Comparison of ENCODE assay signal across 20 cellular contexts in genomic region chr9:137556069-137556838, GRCh38. TPM values are rescaled to one million over a fixed set of nuclear protein-coding genes. Genes with fewer than 3 reads are reported as not detected.
DNase-seq lines count a peak whose midpoint lies in the region; ATAC-seq, FAIRE-seq and TF ChIP-seq lines count a peak whose summit lies in the region.
"Had no signal": no experiment of that assay in that cellular context is flagged by ENCODE, and none has a peak within 500 bp of the region (broad histone marks: within the 10 kb centered on the region; RNA-seq: fewer than 3 reads in every experiment).

No MANE protein-coding gene starts in this region.

- H3K4me1 ChIP-seq in astrocyte (ENCODE audit: insufficient read depth, low read length) (peaks cover 12% of the 10 kb centered on the region), rectal smooth muscle tissue (ENCODE audit: control insufficient read depth, insufficient read depth, low read length) (peaks cover 10% of the 10 kb centered on the region)
- H3K4me1 ChIP-seq: foreskin keratinocyte had no signal

- no peak for FAIRE-seq in astrocyte (lab: Jason Lieb, UNC)

- no peak overlapping the region for H3K4me2 ChIP-seq in astrocyte (ENCODE audit: low read length)

- H3K36me3 ChIP-seq in astrocyte (ENCODE audit: insufficient read depth, low read length) (peaks cover 21% of the 10 kb centered on the region), rectal smooth muscle tissue (ENCODE audit: control insufficient read depth, insufficient read depth, low read length) (no peaks in the 10 kb centered on the region)

- H3K9me3 Mint-ChIP-seq in astrocyte (ENCODE audit: unreplicated experiment) (no peaks in the 10 kb centered on the region), CD14-positive monocyte (peaks cover 0 to 5% (median under 1%) of the 10 kb centered on the region in 7 donors)
- H3K9me3 Mint-ChIP-seq: IgD-negative memory B cell; T-helper 2 cell treated with Interferon-gamma antibody and Interleukin-4, amounts not matched to agents 5 μg/mL and 100 μg/mL, for 36 hours had no signal

- peaks cover 17% of the 10 kb centered on the region for H3K79me2 ChIP-seq in astrocyte (ENCODE audit: insufficient read depth, low read length)

- H3K4me3 ChIP-seq in LNCaP clone FGC (ENCODE audit: low read depth, low read length) (peak overlapping the region; percentile 26; the same call in 1 of the 2 replicates), astrocyte (ENCODE audit: insufficient read depth, low read depth, low read length) (no peak overlapping the region), rectal smooth muscle tissue (ENCODE audit: low read length) (no peak overlapping the region)
- H3K4me3 ChIP-seq: tibial nerve had no signal

- H4K20me1 ChIP-seq in astrocyte (ENCODE audit: insufficient read depth, low read length): peaks cover 45% of the 10 kb centered on the region

- peak overlapping the region; percentile 42 for H3K4me3 Mint-ChIP-seq in astrocyte (ENCODE audit: unreplicated experiment)
- no peak overlapping the region for H3K4me3 Mint-ChIP-seq in CD14-positive monocyte
- H3K4me3 Mint-ChIP-seq: T-helper 2 cell treated with Interferon-gamma antibody and Interleukin-4, amounts not matched to agents 5 μg/mL and 100 μg/mL, for 36 hours had no signal

- TF ChIP-seq CTCF in LNCaP clone FGC (IDR thresholded peaks at IDR 0.05; ENCODE audit: control insufficient read depth, extremely low read depth, insufficient read depth) (no peak), astrocyte (IDR thresholded peaks at IDR 0.05; ENCODE audit: insufficient read depth, low read depth, low read length) (no peak), CD14-positive monocyte (IDR thresholded peaks at IDR 0.05) (no peak)

- no peaks in the 10 kb centered on the region for H3K27me3 Mint-ChIP-seq in astrocyte (ENCODE audit: low read depth, unreplicated experiment)
- peaks cover 0 to 1% (median 0%) of the 10 kb centered on the region in 3 donors for H3K27me3 Mint-ChIP-seq in CD14-positive monocyte (ENCODE audit: low read depth in 3 of 3)
- H3K27me3 Mint-ChIP-seq: IgD-negative memory B cell had no signal

- H3K27ac Mint-ChIP-seq in astrocyte (ENCODE audit: unreplicated experiment) (no peak overlapping the region), CD14-positive monocyte (peak overlapping the region in 1 of 7 donors; percentile 20)
- H3K27ac Mint-ChIP-seq: T-helper 2 cell treated with Interferon-gamma antibody and Interleukin-4, amounts not matched to agents 5 μg/mL and 100 μg/mL, for 36 hours had no signal

- H2AFZ ChIP-seq in astrocyte (ENCODE audit: low read depth, low read length): no peak overlapping the region

- H3K4me1 Mint-ChIP-seq in astrocyte (ENCODE audit: low read depth, unreplicated experiment) (peaks cover 10% of the 10 kb centered on the region), CD14-positive monocyte (peaks cover 6% of the 10 kb centered on the region)

- H3K36me3 Mint-ChIP-seq in astrocyte (ENCODE audit: low read depth, unreplicated experiment) (peaks cover 20% of the 10 kb centered on the region), CD14-positive monocyte (peaks cover 35 to 68% of the 10 kb centered on the region in 2 donors)

- H3K9me3 ChIP-seq in astrocyte (ENCODE audit: insufficient read depth, low read depth, low read length): no peaks in the 10 kb centered on the region
- H3K9me3 ChIP-seq: tibial nerve had no signal

- peak overlapping the region; percentile 14 for H3K9ac ChIP-seq in astrocyte (ENCODE audit: low read length)
- H3K9ac ChIP-seq in rectal smooth muscle tissue (ENCODE audit: low read length): no peak overlapping the region

- ATAC-seq in left ventricle myocardium superior (peak; percentile 7), GM18520 (IDR thresholded peaks at IDR 0.05; ENCODE audit: unreplicated experiment) (no peak)
- ATAC-seq: foreskin keratinocyte had no signal

- no peak overlapping the region for H3K27ac ChIP-seq in astrocyte (ENCODE audit: low read depth, low read length)
- H3K27ac ChIP-seq in rectal smooth muscle tissue (ENCODE audit: low read depth, low read length): peak overlapping the region; percentile 43
- H3K27ac ChIP-seq: brain microvascular endothelial cell, foreskin keratinocyte, tibial nerve had no signal

- DNase-seq in LNCaP clone FGC (ENCODE audit: low read depth): peak; percentile 87
- DNase-seq in astrocyte (ENCODE audit: low read depth): peak; percentile 60
- no peak for DNase-seq in left ventricle myocardium superior
- no peak for DNase-seq in AG08395 (ENCODE audit: low spot score)
- no peak for DNase-seq in superior temporal gyrus (ENCODE audit: extremely low spot score)
- no peak for DNase-seq in CD14-positive monocyte (ENCODE audit: low spot score)
- DNase-seq: activated CD4-positive, alpha-beta T cell treated with anti-CD3 and anti-CD28 coated beads for 1 hour; activated gamma-delta T cell treated with Interleukin-2 at 50 U/mL for 16 hours; brain microvascular endothelial cell; effector CD4-positive, alpha-beta T cell; foreskin keratinocyte; NCI-H1092 treated with DMSO at 0.1 percent for 48 hours; NCI-H2171 treated with DMSO at 0.1 percent for 48 hours; SHP77 treated with DMSO at 0.1 percent for 48 hours; stimulated activated CD4-positive, alpha-beta T cell treated with anti-CD3 and anti-CD28 coated beads, Interleukin-4, amount 100 ng/mL, for 24 hours had no signal

- intact Hi-C loops in left ventricle myocardium superior (cut with micrococcal nuclease): no loop called here
- intact Hi-C loops in CD14-positive monocyte (cut with micrococcal nuclease): loop anchor here in 1 of 2 donors (10.0 kb wide), 1 partner anchor 49 kb away; the partner anchor contains the start of gene ARRDC1

- no peaks in the 10 kb centered on the region for H3K27me3 ChIP-seq in astrocyte (ENCODE audit: insufficient read depth, low read length)
- no peaks in the 10 kb centered on the region for H3K27me3 ChIP-seq in rectal smooth muscle tissue (ENCODE audit: control insufficient read depth, insufficient read depth, low read length)
- H3K27me3 ChIP-seq: brain microvascular endothelial cell, foreskin keratinocyte, tibial nerve had no signal

RNA-seq across cellular contexts. Expression of gene MRPL41, which starts 4.6 kb away (rescaled TPM):
- total RNA-seq in astrocyte (58.6 and 62.9 TPM in 2 replicates), left ventricle myocardium superior (228 TPM)
- polyA plus RNA-seq in CD14-positive monocyte: 10 to 100 TPM; 33.2 to 49.4 TPM

RNA-seq across cellular contexts. Expression of gene PNPLA7, which starts 6.1 kb away (rescaled TPM):
- total RNA-seq in astrocyte (2.6 and 2.9 TPM in 2 replicates), left ventricle myocardium superior (10.7 TPM)
- under 1 TPM; 0.10 to 0.14 TPM for polyA plus RNA-seq in CD14-positive monocyte

RNA-seq across cellular contexts. Expression of gene DPH7, which starts 22.5 kb away (rescaled TPM):
- total RNA-seq in astrocyte: 34.4 and 35.4 TPM in 2 replicates
- total RNA-seq in left ventricle myocardium superior: 21.8 TPM
- polyA plus RNA-seq in CD14-positive monocyte: 10 to 100 TPM; 13.1 to 14.2 TPM

RNA-seq across cellular contexts. Expression of gene ZMYND19, which starts 34.1 kb away (rescaled TPM):
- 31.1 and 34.0 TPM in 2 replicates for total RNA-seq in astrocyte
- 11.6 TPM for total RNA-seq in left ventricle myocardium superior
- 1 to 10 TPM; 1.9 to 4.5 TPM for polyA plus RNA-seq in CD14-positive monocyte

RNA-seq across cellular contexts. Expression of gene ARRDC1, which starts 49.2 kb away (rescaled TPM):
- total RNA-seq in astrocyte (13.9 and 14.2 TPM in 2 replicates), left ventricle myocardium superior (17.3 TPM)
- polyA plus RNA-seq in CD14-positive monocyte: 10 to 100 TPM; 83.2 to 87.6 TPM

Comparison
In these comparisons a context has a peak if more than half of its experiments do, and no peak if none do; other contexts are left out.
1. DNase-seq: peak in LNCaP clone FGC (single experiment) and astrocyte (single experiment); none in left ventricle myocardium superior (single experiment), AG08395 (single experiment), superior temporal gyrus (single experiment) and CD14-positive monocyte (single experiment).